ENCODE assay signal across 1 cellular context in genomic region chr19:1273263-1274041, GRCh38.
TF ChIP-seq lines count a peak whose summit lies in the region.

No MANE protein-coding gene starts in this region.

TF ChIP-seq in HepG2, 621 proteins besides CTCF, POLR2A, EP300 and RAD21:
- TF ChIP-seq ZNF737 (CRISPR knock-in tag; IDR thresholded peaks at IDR 0.05; ENCODE audit: borderline replicate concordance) (no peak), ZNF335 (CRISPR knock-in tag; IDR thresholded peaks at IDR 0.05) (no peak), ZNF34 (CRISPR knock-in tag; IDR thresholded peaks at IDR 0.05; ENCODE audit: borderline replicate concordance) (no peak), TBX3 (IDR thresholded peaks at IDR 0.05; ENCODE audit: borderline replicate concordance) (no peak), HNRNPL (IDR thresholded peaks at IDR 0.05; ENCODE audit: low read depth, low read length) (0 out of 2 replicates have a peak, but pooled peaks have one; percentile 28), AKAP8 (CRISPR knock-in tag; IDR thresholded peaks at IDR 0.05) (0 out of 2 replicates have a peak, but pooled peaks have one; percentile 52), ZNF574 (CRISPR knock-in tag; IDR thresholded peaks at IDR 0.05) (no peak), HINFP (CRISPR knock-in tag; IDR thresholded peaks at IDR 0.05; ENCODE audit: low read depth) (no peak), KDM5A (IDR thresholded peaks at IDR 0.05; ENCODE audit: borderline replicate concordance, low read length) (no peak), USF2 (IDR thresholded peaks at IDR 0.05; ENCODE audit: low read depth, low read length) (no peak), USF2 (CRISPR knock-in tag; IDR thresholded peaks at IDR 0.05; ENCODE audit: borderline replicate concordance) (no peak), POLR2AphosphoS2 (IDR thresholded peaks at IDR 0.05; ENCODE audit: low read depth, low read length) (peak; percentile 26; the same call in 1 of the 2 replicates), ZNF83 (CRISPR knock-in tag; IDR thresholded peaks at IDR 0.05; ENCODE audit: borderline replicate concordance) (no peak), ZNF609 (CRISPR knock-in tag; IDR thresholded peaks at IDR 0.05; ENCODE audit: borderline replicate concordance) (no peak), RBM22 (optimal IDR thresholded peaks at IDR 0.05; ENCODE audit: low read length) (no peak), ZFP90 (CRISPR knock-in tag; IDR thresholded peaks at IDR 0.05; ENCODE audit: borderline replicate concordance) (no peak), SALL1 (CRISPR knock-in tag; IDR thresholded peaks at IDR 0.05) (0 out of 2 replicates have a peak, but pooled peaks have one; percentile 4), RXRA (CRISPR knock-in tag; IDR thresholded peaks at IDR 0.05) (peak; percentile 35; the same call in 1 of the 2 replicates), BCL3 (CRISPR knock-in tag; IDR thresholded peaks at IDR 0.05) (no peak), JUND (CRISPR knock-in tag; IDR thresholded peaks at IDR 0.05) (no peak), PAF1 (CRISPR knock-in tag; IDR thresholded peaks at IDR 0.05) (peak; percentile 69; the same call in 1 of the 2 replicates), BCL6 (CRISPR knock-in tag; IDR thresholded peaks at IDR 0.05) (no peak), AGO2 (optimal IDR thresholded peaks at IDR 0.05; ENCODE audit: low read depth, low read length) (peak; percentile 96), ZNF75D (CRISPR knock-in tag; IDR thresholded peaks at IDR 0.05; ENCODE audit: borderline replicate concordance) (no peak), ZNF468 (CRISPR knock-in tag; IDR thresholded peaks at IDR 0.05) (0 out of 2 replicates have a peak, but pooled peaks have one; percentile 49), TEAD2 (CRISPR knock-in tag; IDR thresholded peaks at IDR 0.05) (no peak), RBFOX2 (IDR thresholded peaks at IDR 0.05; ENCODE audit: low read depth, low read length) (peak; percentile 82), POLR2AphosphoS5 (IDR thresholded peaks at IDR 0.05; ENCODE audit: low read depth, low read length) (peak; percentile 21)
